In genomic region chr11:102516179-102516578, GRCh38 we compare ENCODE assay signal across 23 cellular contexts.
"Had no signal": no experiment of that assay in that cellular context is flagged by ENCODE, and none has a peak within 500 bp of the region (broad histone marks: within the 10 kb centered on the region; RNA-seq: fewer than 3 reads in every experiment).

No MANE protein-coding gene starts in this region.

- H3K4me3 ChIP-seq: SK-N-MC had no signal

- DNase-seq: activated CD4-positive, alpha-beta memory T cell treated with anti-CD3 and anti-CD28 coated beads, Interleukin-2, amount 10 ng/mL, durations not matched to agents 7 days and 5 days; activated CD4-positive, alpha-beta T cell treated with anti-CD3 and anti-CD28 coated beads for 36 hours; activated CD4-positive, alpha-beta T cell treated with anti-CD3 and anti-CD28 coated beads, Interleukin-2, amount 50 U/mL, for 1 hour; activated gamma-delta T cell; activated naive CD4-positive, alpha-beta T cell treated with anti-CD3 and anti-CD28 coated beads for 36 hours; activated T-cell treated with anti-CD3 and anti-CD28 coated beads for 4 hours; activated T-cell treated with anti-CD3 and anti-CD28 coated beads, Interleukin-2, amount 50 U/mL, for 48 hours; amygdala; Kasumi-1; KBM-7; NCI-H1092; NCI-H1417 treated with DMSO at 0.1 percent for 48 hours; NCI-H1694 treated with DMSO at 0.1 percent for 48 hours; NCI-H2029 treated with DMSO at 0.1 percent for 48 hours; NCI-H446; NCI-H524; PC-3; T-helper 1 cell; WERI-Rb-1 had no signal

- H3K36me3 ChIP-seq: WERI-Rb-1 had no signal

- FAIRE-seq: astrocyte had no signal

- H3K27ac ChIP-seq: SK-N-MC, WERI-Rb-1 had no signal

- ATAC-seq: activated CD4-positive, alpha-beta T cell treated with anti-CD3 and anti-CD28 coated beads for 36 hours; activated T-helper 17 cell treated with anti-CD3 and anti-CD28 coated beads, Interleukin-2, amount 50 U/mL, for 72 hours; PC-3; Right ventricle myocardium inferior had no signal
